18 cellular contexts compared by ENCODE assay signal in genomic region chr5:59209758-59210359, GRCh38.
DNase-seq lines count a peak whose midpoint lies in the region; ATAC-seq, FAIRE-seq and TF ChIP-seq lines count a peak whose summit lies in the region.
"Had no signal": no experiment of that assay in that cellular context is flagged by ENCODE, and none has a peak within 500 bp of the region (broad histone marks: within the 10 kb centered on the region; RNA-seq: fewer than 3 reads in every experiment).

No MANE protein-coding gene starts in this region.

- no peaks in the 10 kb centered on the region for H3K9me3 ChIP-seq in mammary epithelial cell (replicated peaks; ENCODE audit: insufficient read depth, low read length)
- H3K9me3 ChIP-seq in HepG2 (ENCODE audit: low read length), result no peaks in the 10 kb centered on the region
- H3K9me3 ChIP-seq: heart right ventricle had no signal

- H3K9ac ChIP-seq in mammary epithelial cell (ENCODE audit: insufficient read depth, low read length) (no peak overlapping the region), HepG2 (ENCODE audit: insufficient read depth, low read depth, low read length) (no peak overlapping the region)
- H3K9ac ChIP-seq: GM23248 had no signal

- intact Hi-C loops in mammary epithelial cell (cut with micrococcal nuclease) (no loop called here), HepG2 (cut with micrococcal nuclease; ENCODE audit: unreplicated experiment) (no loop called here)

- H3K27me3 ChIP-seq in mammary epithelial cell (ENCODE audit: insufficient read depth, low read length) (no peaks in the 10 kb centered on the region), HepG2 (ENCODE audit: control insufficient read depth in 1 of 2, insufficient read depth in 2 of 2, low read length in 2 of 2) (no peaks in the 10 kb centered on the region)
- H3K27me3 ChIP-seq: heart right ventricle had no signal

- no peaks in the 10 kb centered on the region for H3K36me3 ChIP-seq in mammary epithelial cell (ENCODE audit: insufficient read depth, low read length)
- no peaks in the 10 kb centered on the region for H3K36me3 ChIP-seq in HepG2 (replicated peaks in 1 of 2; ENCODE audit: control insufficient read depth in 1 of 2, insufficient read depth in 2 of 2, low read length in 2 of 2)

- H3K4me3 ChIP-seq in AG10803 (ENCODE audit: low read length) (no peak overlapping the region), mammary epithelial cell (replicated peaks in 1 of 3; ENCODE audit: insufficient read depth in 1 of 3, low read depth in 2 of 3, low read length in 3 of 3) (no peak overlapping the region), HepG2 (replicated peaks in 1 of 3; ENCODE audit: insufficient read depth in 1 of 3, low read depth in 2 of 3, low read length in 3 of 3) (no peak overlapping the region)
- H3K4me3 ChIP-seq: GM23248, heart right ventricle had no signal

- H2AFZ ChIP-seq in mammary epithelial cell (ENCODE audit: low read depth, low read length) (no peak overlapping the region), HepG2 (ENCODE audit: low read length) (no peak overlapping the region)
- H2AFZ ChIP-seq: GM23248 had no signal

- TF ChIP-seq CTCF in AG10803 (conservative IDR thresholded peaks at IDR 0.05; ENCODE audit: low read length) (no peak), mammary epithelial cell (conservative IDR thresholded peaks at IDR 0.05 in 1 of 2, IDR thresholded peaks at IDR 0.05 in 1 of 2; ENCODE audit: extremely low read depth in 1 of 2, insufficient read depth in 1 of 2, low read depth in 1 of 2, low read length in 2 of 2) (no peak), HepG2 (CRISPR knock-in tag; IDR thresholded peaks at IDR 0.05) (no peak)

- ATAC-seq in HepG2, result no peak
- ATAC-seq: activated CD8-positive, alpha-beta T cell treated with anti-CD3 and anti-CD28 coated beads, Interleukin-2, amount 10 ng/mL, durations not matched to agents 7 days and 5 days; activated naive CD8-positive, alpha-beta T cell treated with anti-CD3 and anti-CD28 coated beads, Interleukin-2, amount 50 U/mL, for 24 hours; natural killer cell treated with Interleukin-12 subunit alpha and Interleukin-12 subunit beta and Interleukin-15 and Interleukin-18, amount 100 ng/mL, for 72 hours had no signal

- H3K27ac ChIP-seq in mammary epithelial cell (ENCODE audit: insufficient read depth, low read depth, low read length) (no peak overlapping the region), HepG2 (ENCODE audit: extremely low read length, insufficient read depth, low read length) (no peak overlapping the region)
- H3K27ac ChIP-seq: GM23248, VCaP had no signal

- H3K4me1 ChIP-seq in mammary epithelial cell (ENCODE audit: insufficient read depth, low read length) (no peaks in the 10 kb centered on the region), HepG2 (ENCODE audit: insufficient read depth, low read length) (no peaks in the 10 kb centered on the region)
- H3K4me1 ChIP-seq: Caco-2 had no signal

- no peak overlapping the region for H3K4me2 ChIP-seq in mammary epithelial cell (ENCODE audit: insufficient read depth, low read depth, low read length)
- no peak overlapping the region for H3K4me2 ChIP-seq in HepG2 (ENCODE audit: low read depth, low read length)

- TF ChIP-seq EP300 in HepG2 (IDR thresholded peaks at IDR 0.05; ENCODE audit: low read depth in 2 of 2, low read length in 2 of 2) (no peak), HepG2 (CRISPR knock-in tag; IDR thresholded peaks at IDR 0.05; ENCODE audit: borderline replicate concordance) (no peak)

- 73% methylated on average over 3 of the region's 3 CpGs for whole genome bisulfite sequencing in mammary epithelial cell (ENCODE audit: low coverage, missing lambda C conversion rate)
- 53% methylated on average over 3 of the region's 3 CpGs for WGBS in HepG2 (ENCODE audit: low lambda C conversion rate)

- CTCF ChIA-PET in mammary epithelial cell (lab: Charles Lee; ENCODE audit: low non-redundant PET), result no interaction called here
- CTCF ChIA-PET in HepG2 (lab: Yijun Ruan, JAX; ENCODE audit: low intra/inter-chr PET ratio, low total read pairs), result no interaction called here

- H3K79me2 ChIP-seq in mammary epithelial cell (ENCODE audit: insufficient read depth, low read length) (no peaks in the 10 kb centered on the region), HepG2 (ENCODE audit: insufficient read depth, low read length) (no peaks in the 10 kb centered on the region)

- no peaks in the 10 kb centered on the region for H4K20me1 ChIP-seq in mammary epithelial cell (ENCODE audit: insufficient read depth, low read length)
- no peaks in the 10 kb centered on the region for H4K20me1 ChIP-seq in HepG2 (ENCODE audit: insufficient read depth, low read length)

- FAIRE-seq in HepG2 (lab: Jason Lieb, UNC), result no peak

- TF ChIP-seq POLR2A in HepG2 (IDR thresholded peaks at IDR 0.05; ENCODE audit: insufficient read depth in 1 of 2, low read depth in 2 of 2, low read length in 2 of 2), result no peak

- TF ChIP-seq RAD21 in HepG2 (CRISPR knock-in tag; IDR thresholded peaks at IDR 0.05), result no peak

- DNase-seq in AG10803 (ENCODE audit: low read depth) (peak; percentile 46), M059J (ENCODE audit: low read depth) (peak; percentile 77), mammary epithelial cell (peak; percentile 45), iris pigment epithelial cell (ENCODE audit: low read depth) (peak; percentile 56), HepG2 (ENCODE audit: low spot score) (no peak), superior temporal gyrus (ENCODE audit: extremely low spot score) (no peak), activated T-cell treated with anti-CD3 and anti-CD28 coated beads for 4 hours (no peak)
- DNase-seq in stimulated activated CD4-positive, alpha-beta T cell treated with anti-CD3 and anti-CD28 coated beads, Interleukin-4, amount 100 ng/mL, for 1 hour, result no peak
- DNase-seq: activated CD8-positive, alpha-beta T cell treated with anti-CD3 and anti-CD28 coated beads, Interleukin-2, amount 10 ng/mL, durations not matched to agents 7 days and 5 days; activated naive CD8-positive, alpha-beta T cell treated with anti-CD3 and anti-CD28 coated beads, Interleukin-2, amount 50 U/mL, for 24 hours; Caco-2; GM23248; heart right ventricle; NCI-H2029 treated with DMSO at 0.1 percent for 48 hours; NCI-H526; retina had no signal

- in situ Hi-C loops in mammary epithelial cell (cut with MboI; ENCODE audit: low sequenced_read_pairs in 2 of 2), result no loop called here
- in situ Hi-C loops in HepG2 (cut with HindIII; ENCODE audit: extremely low pct_ligation_motif_present, low pct_unique_long_range_greater_than_20kb), result loop anchor here (10.0 kb wide), 1 partner anchor 135 kb away; no protein-coding TSS in a partner anchor

- POLR2A ChIA-PET in HepG2 (lab: Yijun Ruan, JAX), result no interaction called here

- no TSS peak for BruUV-seq in mammary epithelial cell (replicated peaks; lab: Mats Ljungman, UMichigan)
- no TSS peak for BruUV-seq in HepG2 (replicated peaks; lab: Mats Ljungman, UMichigan)

- dilution Hi-C loops in mammary epithelial cell (cut with HindIII; ENCODE audit: low sequenced_read_pairs), result no loop called here

TF ChIP-seq in HepG2, 621 proteins besides CTCF, POLR2A, EP300 and RAD21:
- TF ChIP-seq, protein P1, sequence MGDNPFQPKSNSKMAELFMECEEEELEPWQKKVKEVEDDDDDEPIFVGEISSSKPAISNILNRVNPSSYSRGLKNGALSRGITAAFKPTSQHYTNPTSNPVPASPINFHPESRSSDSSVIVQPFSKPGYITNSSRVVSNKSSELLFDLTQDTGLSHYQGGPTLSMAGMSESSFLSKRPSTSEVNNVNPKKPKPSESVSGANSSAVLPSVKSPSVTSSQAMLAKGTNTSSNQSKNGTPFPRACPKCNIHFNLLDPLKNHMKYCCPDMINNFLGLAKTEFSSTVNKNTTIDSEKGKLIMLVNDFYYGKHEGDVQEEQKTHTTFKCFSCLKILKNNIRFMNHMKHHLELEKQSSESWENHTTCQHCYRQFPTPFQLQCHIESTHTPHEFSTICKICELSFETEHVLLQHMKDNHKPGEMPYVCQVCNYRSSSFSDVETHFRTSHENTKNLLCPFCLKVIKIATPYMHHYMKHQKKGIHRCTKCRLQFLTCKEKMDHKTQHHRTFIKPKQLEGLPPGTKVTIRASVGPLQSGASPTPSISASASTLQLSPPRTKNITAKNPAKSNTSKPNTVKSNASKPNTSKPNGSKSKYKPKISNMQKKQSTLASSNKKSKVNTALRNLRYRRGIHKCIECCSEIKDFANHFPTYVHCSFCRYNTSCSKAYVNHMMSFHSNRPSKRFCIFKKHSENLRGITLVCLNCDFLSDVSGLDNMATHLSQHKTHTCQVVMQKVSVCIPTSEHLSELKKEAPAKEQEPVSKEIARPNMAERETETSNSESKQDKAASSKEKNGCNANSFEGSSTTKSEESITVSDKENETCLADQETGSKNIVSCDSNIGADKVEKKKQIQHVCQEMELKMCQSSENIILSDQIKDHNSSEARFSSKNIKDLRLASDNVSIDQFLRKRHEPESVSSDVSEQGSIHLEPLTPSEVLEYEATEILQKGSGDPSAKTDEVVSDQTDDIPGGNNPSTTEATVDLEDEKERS (CRISPR knock-in tag; IDR thresholded peaks at IDR 0.05), result no peak
- TF ChIP-seq ZSCAN30 (CRISPR knock-in tag; IDR thresholded peaks at IDR 0.05) (no peak), ZSCAN25 (CRISPR knock-in tag; IDR thresholded peaks at IDR 0.05) (no peak), JUN (CRISPR knock-in tag; IDR thresholded peaks at IDR 0.05) (no peak)

Comparison
In these comparisons a context has a peak if more than half of its experiments do, and no peak if none do; other contexts are left out.
1. DNase-seq: peak in AG10803 (single experiment), M059J (single experiment), mammary epithelial cell (single experiment) and iris pigment epithelial cell (single experiment); none in stimulated activated CD4-positive, alpha-beta T cell treated with anti-CD3 and anti-CD28 coated beads, Interleukin-4, amount 100 ng/mL, for 1 hour (single experiment), HepG2 (single experiment), superior temporal gyrus (single experiment) and activated T-cell treated with anti-CD3 and anti-CD28 coated beads for 4 hours (single experiment).